ENCODE assay signal across 12 cellular contexts in the genomic region with DNA sequence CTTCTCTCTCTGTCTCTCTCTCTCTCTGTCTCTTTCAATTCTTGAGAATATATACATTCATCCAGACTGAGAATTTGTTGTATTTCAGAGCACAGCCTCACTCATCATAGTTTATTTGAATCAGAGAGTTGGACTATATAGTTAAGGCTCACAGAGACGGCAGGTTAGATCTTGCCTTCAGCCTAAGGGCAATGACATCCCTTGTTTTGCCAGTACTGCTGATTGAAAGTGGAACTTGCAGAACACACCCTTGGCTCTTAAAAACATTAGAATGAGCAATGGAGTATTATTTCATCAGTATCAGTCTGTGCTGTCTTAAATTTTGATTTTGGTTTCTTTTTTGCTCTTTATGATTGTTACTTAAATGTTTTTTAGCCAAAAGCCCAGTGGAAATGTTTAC.
"Had no signal": no experiment of that assay in that cellular context is flagged by ENCODE, and none has a peak within 500 bp of the region (broad histone marks: within the 10 kb centered on the region; RNA-seq: fewer than 3 reads in every experiment).

No MANE protein-coding gene starts in this region.

- H3K4me3 ChIP-seq: colonic mucosa, left ventricle myocardium inferior, thoracic aorta had no signal

- H3K4me1 ChIP-seq: colonic mucosa had no signal

- H3K36me3 ChIP-seq: colonic mucosa, left ventricle myocardium inferior, thoracic aorta had no signal

- H3K27ac ChIP-seq: colonic mucosa, left ventricle myocardium inferior, thoracic aorta had no signal

- H3K9me3 ChIP-seq: colonic mucosa, left ventricle myocardium inferior, thoracic aorta had no signal

- DNase-seq: activated CD4-positive, alpha-beta T cell treated with anti-CD3 and anti-CD28 coated beads, Interleukin-2, amount 10 ng/mL, durations not matched to agents 24 days and 14 days; activated CD8-positive, alpha-beta memory T cell treated with anti-CD3 and anti-CD28 coated beads for 24 hours; activated naive CD4-positive, alpha-beta T cell treated with anti-CD3 and anti-CD28 coated beads, Interleukin-2, amount 10 ng/mL, durations not matched to agents 7 days and 5 days; caudate nucleus; colonic mucosa; kidney; left ventricle myocardium inferior; stimulated activated CD4-positive, alpha-beta T cell treated with anti-CD3 and anti-CD28 coated beads, Interleukin-15, amount 100 ng/mL, for 24 hours; stimulated activated CD4-positive, alpha-beta T cell treated with anti-CD3 and anti-CD28 coated beads, Interleukin-4, amount 100 ng/mL, for 24 hours; stimulated activated naive CD8-positive, alpha-beta T cell treated with anti-CD3 and anti-CD28 coated beads, Interleukin-15, amount 100 ng/mL, for 72 hours had no signal

- ATAC-seq: stimulated activated naive CD8-positive, alpha-beta T cell treated with anti-CD3 and anti-CD28 coated beads, Interleukin-15, amount 100 ng/mL, for 72 hours; WTC11 had no signal

- H3K27me3 ChIP-seq: colonic mucosa had no signal
